In the genomic region with DNA sequence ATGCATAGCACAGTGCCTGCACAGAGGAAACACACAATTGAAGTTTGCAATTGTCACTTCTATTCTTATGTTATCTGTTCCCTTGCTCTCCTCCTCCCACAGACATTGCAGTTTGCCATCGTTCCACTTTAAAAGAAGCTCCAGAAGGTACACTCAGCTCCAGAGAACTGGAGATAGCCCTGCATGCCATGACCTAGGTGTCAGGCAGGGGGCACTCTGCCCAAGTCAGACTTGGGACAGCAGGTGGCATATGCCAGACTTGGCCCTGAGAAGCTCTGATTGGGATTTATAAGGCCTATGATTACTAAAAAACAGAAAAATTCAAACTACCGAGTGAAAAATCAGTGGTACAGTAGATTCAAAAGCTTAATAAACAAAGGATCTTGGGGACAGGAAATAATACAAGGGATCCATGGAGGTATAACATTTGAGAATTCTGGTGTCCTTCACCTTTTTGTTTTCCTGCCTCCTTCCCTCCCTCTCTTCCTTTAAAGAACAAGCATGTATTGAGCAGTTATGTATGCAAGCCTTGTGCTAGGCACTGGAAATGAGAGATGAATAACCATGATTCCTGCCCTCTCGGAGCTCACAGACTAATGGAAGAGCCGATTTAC, we compare ENCODE assay signal across 8 cellular contexts. TPM values are rescaled to one million over a fixed set of nuclear protein-coding genes. Genes with fewer than 3 reads are reported as not detected.
A peak's percentile ranks its signal among the peaks of the same experiment; 100 is the strongest.
DNase-seq lines count a peak whose midpoint lies in the region; ATAC-seq, FAIRE-seq and TF ChIP-seq lines count a peak whose summit lies in the region.

No MANE protein-coding gene starts in this region.

- TF ChIP-seq POLR2A in esophagus muscularis mucosa (IDR thresholded peaks at IDR 0.05; ENCODE audit: low read depth), result no peak

- no peak for TF ChIP-seq EP300 in esophagus muscularis mucosa (IDR thresholded peaks at IDR 0.05)

- no peak overlapping the region for H3K27ac ChIP-seq in esophagus muscularis mucosa (replicated peaks in 1 of 4)

- H3K4me1 ChIP-seq in esophagus muscularis mucosa, result peaks cover 0 to 3% (median 0%) of the 10 kb centered on the region in 4 donors

- intact Hi-C loops in esophagus muscularis mucosa (cut with DNase I), result loop anchor here (5.0 kb wide), 1 partner anchor 41 kb away; the partner anchor contains the start of gene TENM4

- no peak for ATAC-seq in HG02623 (IDR thresholded peaks at IDR 0.05; ENCODE audit: unreplicated experiment)

- WGBS in esophagus muscularis mucosa, result 77% methylated on average over 4 of the region's 4 CpGs

- no peaks in the 10 kb centered on the region for H3K27me3 ChIP-seq in esophagus muscularis mucosa

- no peak for FAIRE-seq in HTR-8/SVneo (lab: Jason Lieb, UNC)

- H3K9me3 ChIP-seq in esophagus muscularis mucosa, result no peaks in the 10 kb centered on the region

- TF ChIP-seq CTCF in HFF-Myc (IDR thresholded peaks at IDR 0.05; ENCODE audit: low read depth, low read length, missing control alignments) (peak; percentile 76), esophagus muscularis mucosa (IDR thresholded peaks at IDR 0.05) (peak; percentile 68 to 78 (median 71))

- H3K4me3 ChIP-seq in HFF-Myc (replicated peaks; ENCODE audit: low read depth, low read length), result no peak overlapping the region
- H3K4me3 ChIP-seq in esophagus muscularis mucosa, result no peak overlapping the region

- peak; percentile 13 for DNase-seq in activated CD4-positive, alpha-beta T cell treated with anti-CD3 and anti-CD28 coated beads for 48 hours
- no peak for DNase-seq in activated CD4-positive, alpha-beta T cell treated with anti-CD3 and anti-CD28 coated beads for 1 hour
- DNase-seq in HFF-Myc (ENCODE audit: extremely low read depth, low read depth), result peak; percentile 4
- peak; percentile 1 for DNase-seq in NOMO-1 treated with dmso at 0.1 percent for 144 hours (lab: John Stamatoyannopoulos, UW; ENCODE audit: unreplicated experiment)
- DNase-seq in esophagus muscularis mucosa (ENCODE audit: extremely low spot score), result no peak
- DNase-seq in pons (ENCODE audit: low spot score), result peak; percentile 26
- no peak for DNase-seq in HTR-8/SVneo (ENCODE audit: insufficient read length, low spot score)

- no peaks in the 10 kb centered on the region for H3K36me3 ChIP-seq in esophagus muscularis mucosa

RNA-seq across cellular contexts. Expression of gene TENM4, which starts 40.0 kb away (rescaled TPM):
- 1 to 10 TPM; 4.1 to 9.6 (median 8.0) TPM for total RNA-seq in esophagus muscularis mucosa

Comparison
In these comparisons a context has a peak if more than half of its experiments do, and no peak if none do; other contexts are left out.
1. DNase-seq: peak in activated CD4-positive, alpha-beta T cell treated with anti-CD3 and anti-CD28 coated beads for 48 hours (single experiment), HFF-Myc (single experiment), NOMO-1 treated with dmso at 0.1 percent for 144 hours (single experiment) and pons (single experiment); none in activated CD4-positive, alpha-beta T cell treated with anti-CD3 and anti-CD28 coated beads for 1 hour (single experiment), esophagus muscularis mucosa (single experiment) and HTR-8/SVneo (single experiment).